In genomic region chr1:6353948-6354658, GRCh38 we compare ENCODE assay signal across 10 cellular contexts. TPM values are rescaled to one million over a fixed set of nuclear protein-coding genes. Genes with fewer than 3 reads are reported as not detected.
A peak's percentile ranks its signal among the peaks of the same experiment; 100 is the strongest.
DNase-seq lines count a peak whose midpoint lies in the region; ATAC-seq and TF ChIP-seq lines count a peak whose summit lies in the region.
"Had no signal": no experiment of that assay in that cellular context is flagged by ENCODE, and none has a peak within 500 bp of the region (broad histone marks: within the 10 kb centered on the region; RNA-seq: fewer than 3 reads in every experiment).

No MANE protein-coding gene starts in this region.

- DNase-seq in G401 (ENCODE audit: low spot score) (peak; percentile 37), WERI-Rb-1 (peak; percentile 53), heart left ventricle (peak; percentile 54 to 78 (median 74)), DMS79 (lab: John Stamatoyannopoulos, UW) (no peak), DMS79 treated with DMSO at 0.1 percent for 48 hours (lab: John Stamatoyannopoulos, UW) (no peak)
- no peak for DNase-seq in activated naive CD8-positive, alpha-beta T cell treated with anti-CD3 and anti-CD28 coated beads for 36 hours
- DNase-seq: activated effector memory CD4-positive, alpha-beta T cell treated with anti-CD3 and anti-CD28 coated beads, Interleukin-2, amount 50 U/mL, for 16 hours had no signal

- no peak overlapping the region for H3K9ac ChIP-seq in parathyroid adenoma

- no peak overlapping the region for H3K27ac Mint-ChIP-seq in activated naive CD8-positive, alpha-beta T cell treated with anti-CD3 and anti-CD28 coated beads for 36 hours
- H3K27ac Mint-ChIP-seq: B cell had no signal

- TF ChIP-seq CTCF in WERI-Rb-1 (IDR thresholded peaks at IDR 0.05; ENCODE audit: low read depth, low read length) (no peak), heart left ventricle (IDR thresholded peaks at IDR 0.05) (no peak), parathyroid adenoma (IDR thresholded peaks at IDR 0.05) (no peak)

- H3K4me1 ChIP-seq in heart left ventricle: peaks cover 4 to 59% (median 36%) of the 10 kb centered on the region in 12 donors
- peaks cover 16% of the 10 kb centered on the region for H3K4me1 ChIP-seq in parathyroid adenoma

- H3K36me3 ChIP-seq in WERI-Rb-1 (no peaks in the 10 kb centered on the region; the same call in 1 of the 2 replicates), heart left ventricle (no peaks in the 10 kb centered on the region), parathyroid adenoma (ENCODE audit: control insufficient read depth, insufficient read depth, low read length) (no peaks in the 10 kb centered on the region)

- H3K4me2 ChIP-seq in parathyroid adenoma (ENCODE audit: low read length): peak overlapping the region; percentile 47

- H3K9me3 ChIP-seq in WERI-Rb-1 (ENCODE audit: severe bottlenecking) (no peaks in the 10 kb centered on the region), heart left ventricle (no peaks in the 10 kb centered on the region), parathyroid adenoma (ENCODE audit: control insufficient read depth, low read length) (no peaks in the 10 kb centered on the region)

- in situ Hi-C loops in G401 (cut with HindIII; ENCODE audit: low sequenced_read_pairs): no loop called here

- TF ChIP-seq POLR2A in heart left ventricle (IDR thresholded peaks at IDR 0.05): no peak

- H3K36me3 Mint-ChIP-seq in activated naive CD8-positive, alpha-beta T cell treated with anti-CD3 and anti-CD28 coated beads for 36 hours: no peaks in the 10 kb centered on the region

- H3K27me3 Mint-ChIP-seq in activated naive CD8-positive, alpha-beta T cell treated with anti-CD3 and anti-CD28 coated beads for 36 hours: no peaks in the 10 kb centered on the region
- H3K27me3 Mint-ChIP-seq: B cell had no signal

- H3K9me3 Mint-ChIP-seq in activated naive CD8-positive, alpha-beta T cell treated with anti-CD3 and anti-CD28 coated beads for 36 hours: no peaks in the 10 kb centered on the region

- WGBS in heart left ventricle, 4 donors: 15 to 26% (median 21%) methylated on average over 9 to 14 of the region's 14 CpGs

- H3K27ac ChIP-seq in WERI-Rb-1: 0 out of 2 replicates have a peak overlapping the region, but pooled peaks have one; percentile 16
- peak overlapping the region; percentile 42 to 78 (median 68) for H3K27ac ChIP-seq in heart left ventricle
- peak overlapping the region; percentile 44 for H3K27ac ChIP-seq in parathyroid adenoma

- peak overlapping the region; percentile 66 for H2AFZ ChIP-seq in parathyroid adenoma

- intact Hi-C loops in heart left ventricle (cut with DNase I): no loop called here

- no peaks in the 10 kb centered on the region for H3K79me2 ChIP-seq in parathyroid adenoma

- H3K4me3 ChIP-seq in WERI-Rb-1 (ENCODE audit: low read depth, low read length) (no peak overlapping the region), heart left ventricle (no peak overlapping the region), parathyroid adenoma (ENCODE audit: low read depth, low read length) (no peak overlapping the region)

- H3K4me1 Mint-ChIP-seq in activated naive CD8-positive, alpha-beta T cell treated with anti-CD3 and anti-CD28 coated beads for 36 hours: peaks cover 16% of the 10 kb centered on the region

- H3K27me3 ChIP-seq in WERI-Rb-1 (ENCODE audit: insufficient read depth, low read depth, severe bottlenecking) (no peaks in the 10 kb centered on the region), heart left ventricle (no peaks in the 10 kb centered on the region), parathyroid adenoma (ENCODE audit: control insufficient read depth, insufficient read depth, low read length) (no peaks in the 10 kb centered on the region)

- H3K4me3 Mint-ChIP-seq in activated naive CD8-positive, alpha-beta T cell treated with anti-CD3 and anti-CD28 coated beads for 36 hours: no peak overlapping the region
- H3K4me3 Mint-ChIP-seq: B cell had no signal

- ATAC-seq in heart left ventricle: peak; percentile 60 to 76 (median 70)
- no peak for ATAC-seq in GM18873 (IDR thresholded peaks at IDR 0.05; ENCODE audit: low FRiP score, unreplicated experiment)

RNA-seq across cellular contexts. Expression of gene ACOT7, which starts 39.5 kb away (rescaled TPM):
- 94.4 and 99.2 TPM in 2 replicates for total RNA-seq in G401 (2014; rRNA removed; shearing (Covaris generic))
- 10 to 100 TPM in 7 of 9 donors, 1 to 10 TPM in 2; 5.7 to 34.0 (median 12.6) TPM for total RNA-seq in heart left ventricle
- 10 to 100 TPM in 1 of 2 donors, 1 to 10 TPM in 1; 6.2 to 38.9 TPM for polyA plus RNA-seq in heart left ventricle
- total RNA-seq in activated naive CD8-positive, alpha-beta T cell treated with anti-CD3 and anti-CD28 coated beads for 36 hours: 10 to 100 TPM; 80.8 to 86.2 TPM

Comparison
In these comparisons a context has a peak if more than half of its experiments do, and no peak if none do; other contexts are left out.
1. DNase-seq: peak in G401 (single experiment), WERI-Rb-1 (single experiment) and heart left ventricle (5 of 5); none in DMS79 (single experiment), DMS79 treated with DMSO at 0.1 percent for 48 hours (single experiment) and activated naive CD8-positive, alpha-beta T cell treated with anti-CD3 and anti-CD28 coated beads for 36 hours (single experiment).
2. H3K27ac ChIP-seq: peak in every context shown above with its lines; median percentile 68 in heart left ventricle; 44 in parathyroid adenoma; 16 in WERI-Rb-1.